ENCODE assay signal across 13 cellular contexts in the genomic region with DNA sequence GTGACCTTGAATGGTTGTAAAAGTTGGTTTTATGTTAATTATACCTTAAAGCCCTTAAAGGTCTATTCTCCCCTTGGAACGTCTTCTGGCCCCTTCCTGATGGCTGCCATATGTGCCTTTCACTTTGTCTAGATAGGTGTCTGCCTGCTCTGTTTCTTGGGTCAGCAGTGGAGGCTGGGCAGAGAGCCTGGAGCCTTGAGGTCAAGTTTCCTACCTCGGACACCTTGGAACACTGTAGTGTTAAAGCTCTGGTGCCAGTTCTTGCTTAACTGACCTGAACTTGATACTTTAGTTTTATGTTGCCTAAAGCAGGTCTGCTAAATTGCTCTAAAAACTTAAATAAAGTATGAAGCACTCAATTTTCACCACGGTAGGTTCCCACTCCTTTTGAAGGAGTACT.
A peak's percentile ranks its signal among the peaks of the same experiment; 100 is the strongest.
DNase-seq lines count a peak whose midpoint lies in the region; ATAC-seq and TF ChIP-seq lines count a peak whose summit lies in the region.
"Had no signal": no experiment of that assay in that cellular context is flagged by ENCODE, and none has a peak within 500 bp of the region (broad histone marks: within the 10 kb centered on the region; RNA-seq: fewer than 3 reads in every experiment).

No MANE protein-coding gene starts in this region.

- no peak overlapping the region for H3K4me3 Mint-ChIP-seq in activated naive CD4-positive, alpha-beta T cell treated with anti-CD3 and anti-CD28 coated beads, Interleukin-2, amount 50 U/mL, for 24 hours
- no peak overlapping the region for H3K4me3 Mint-ChIP-seq in activated CD8-positive, alpha-beta T cell treated with anti-CD3 and anti-CD28 coated beads for 36 hours
- H3K4me3 Mint-ChIP-seq in mesothelial cell of epicardium = no peak overlapping the region
- peak overlapping the region; percentile 4 for H3K4me3 Mint-ChIP-seq in type B pancreatic cell

- peaks cover 13% of the 10 kb centered on the region for H3K9me3 Mint-ChIP-seq in activated naive CD4-positive, alpha-beta T cell treated with anti-CD3 and anti-CD28 coated beads, Interleukin-2, amount 50 U/mL, for 24 hours
- no peaks in the 10 kb centered on the region for H3K9me3 Mint-ChIP-seq in activated CD8-positive, alpha-beta T cell treated with anti-CD3 and anti-CD28 coated beads for 36 hours
- H3K9me3 Mint-ChIP-seq in mesothelial cell of epicardium = no peaks in the 10 kb centered on the region
- peaks cover 6% of the 10 kb centered on the region for H3K9me3 Mint-ChIP-seq in type B pancreatic cell

- peak overlapping the region; percentile 94 for H3K27ac Mint-ChIP-seq in activated naive CD4-positive, alpha-beta T cell treated with anti-CD3 and anti-CD28 coated beads, Interleukin-2, amount 50 U/mL, for 24 hours
- H3K27ac Mint-ChIP-seq in activated CD8-positive, alpha-beta T cell treated with anti-CD3 and anti-CD28 coated beads for 36 hours = peak overlapping the region; percentile 66
- H3K27ac Mint-ChIP-seq in mesothelial cell of epicardium (peak overlapping the region; percentile 93), type B pancreatic cell (peak overlapping the region; percentile 76)

- intact Hi-C loops in activated CD8-positive, alpha-beta T cell treated with anti-CD3 and anti-CD28 coated beads for 36 hours (cut with micrococcal nuclease) = no loop called here

- no peak for DNase-seq in activated naive CD4-positive, alpha-beta T cell treated with Interleukin-2 at 50 U/mL for 16 hours
- no peak for DNase-seq in activated CD8-positive, alpha-beta T cell treated with anti-CD3 and anti-CD28 coated beads for 36 hours
- DNase-seq in mesothelial cell of epicardium (ENCODE audit: low spot score in 2 of 2, unreplicated experiment in 2 of 2) (no peak), type B pancreatic cell (ENCODE audit: extremely low spot score, unreplicated experiment) (no peak), DMS114 treated with DMSO at 0.1 percent for 48 hours (lab: John Stamatoyannopoulos, UW; ENCODE audit: unreplicated experiment) (no peak), SW480 (ENCODE audit: low spot score) (no peak), EL (no peak)
- DNase-seq: NCI-H2029; right cardiac atrium; stimulated activated CD4-positive, alpha-beta T cell treated with anti-CD3 and anti-CD28 coated beads, Interleukin-2, amount 100 ng/mL, for 24 hours; tibial artery had no signal

- H3K36me3 Mint-ChIP-seq in activated naive CD4-positive, alpha-beta T cell treated with anti-CD3 and anti-CD28 coated beads, Interleukin-2, amount 50 U/mL, for 24 hours = peaks cover 18% of the 10 kb centered on the region
- H3K36me3 Mint-ChIP-seq in activated CD8-positive, alpha-beta T cell treated with anti-CD3 and anti-CD28 coated beads for 36 hours (ENCODE audit: low read depth) = peaks cover 27% of the 10 kb centered on the region
- H3K36me3 Mint-ChIP-seq in mesothelial cell of epicardium (peaks cover 9% of the 10 kb centered on the region), type B pancreatic cell (peaks cover 19% of the 10 kb centered on the region)

- POLR2A ChIA-PET in activated CD8-positive, alpha-beta T cell treated with anti-CD3 and anti-CD28 coated beads for 36 hours (lab: Charles Lee) = interaction anchor here (0.5 to 1.3 kb wide), 3 partner anchors 14 to 351 kb away, joined by 3 to 6 read pairs (median 3); no protein-coding TSS in a partner anchor

- CTCF ChIA-PET in activated CD8-positive, alpha-beta T cell treated with anti-CD3 and anti-CD28 coated beads for 36 hours (lab: Charles Lee) = interaction anchor here (1.1 to 3.5 kb wide), 3 partner anchors 9 to 80 kb away, joined by 3 to 15 read pairs (median 5); no protein-coding TSS in a partner anchor

- TF ChIP-seq CTCF in activated CD8-positive, alpha-beta T cell treated with anti-CD3 and anti-CD28 coated beads for 36 hours (IDR thresholded peaks at IDR 0.05) = no peak
- TF ChIP-seq CTCF in mesothelial cell of epicardium (IDR thresholded peaks at IDR 0.05; ENCODE audit: unreplicated experiment) = no peak
- no peak for TF ChIP-seq CTCF in type B pancreatic cell (conservative IDR thresholded peaks at IDR 0.05)

- peaks cover 79% of the 10 kb centered on the region for H3K4me1 Mint-ChIP-seq in activated naive CD4-positive, alpha-beta T cell treated with anti-CD3 and anti-CD28 coated beads, Interleukin-2, amount 50 U/mL, for 24 hours
- H3K4me1 Mint-ChIP-seq in activated CD8-positive, alpha-beta T cell treated with anti-CD3 and anti-CD28 coated beads for 36 hours (ENCODE audit: low read depth) = peaks cover 72% of the 10 kb centered on the region
- H3K4me1 Mint-ChIP-seq in mesothelial cell of epicardium = peaks cover 51% of the 10 kb centered on the region
- peaks cover 38% of the 10 kb centered on the region for H3K4me1 Mint-ChIP-seq in type B pancreatic cell (ENCODE audit: unreplicated experiment)

- ATAC-seq in activated CD8-positive, alpha-beta T cell treated with anti-CD3 and anti-CD28 coated beads for 36 hours = no peak
- ATAC-seq: left lobe of liver, right cardiac atrium had no signal

- H3K27me3 Mint-ChIP-seq in activated naive CD4-positive, alpha-beta T cell treated with anti-CD3 and anti-CD28 coated beads, Interleukin-2, amount 50 U/mL, for 24 hours = no peaks in the 10 kb centered on the region
- no peaks in the 10 kb centered on the region for H3K27me3 Mint-ChIP-seq in activated CD8-positive, alpha-beta T cell treated with anti-CD3 and anti-CD28 coated beads for 36 hours
- no peaks in the 10 kb centered on the region for H3K27me3 Mint-ChIP-seq in mesothelial cell of epicardium (ENCODE audit: low read depth)
- no peaks in the 10 kb centered on the region for H3K27me3 Mint-ChIP-seq in type B pancreatic cell
